In the genomic region with DNA sequence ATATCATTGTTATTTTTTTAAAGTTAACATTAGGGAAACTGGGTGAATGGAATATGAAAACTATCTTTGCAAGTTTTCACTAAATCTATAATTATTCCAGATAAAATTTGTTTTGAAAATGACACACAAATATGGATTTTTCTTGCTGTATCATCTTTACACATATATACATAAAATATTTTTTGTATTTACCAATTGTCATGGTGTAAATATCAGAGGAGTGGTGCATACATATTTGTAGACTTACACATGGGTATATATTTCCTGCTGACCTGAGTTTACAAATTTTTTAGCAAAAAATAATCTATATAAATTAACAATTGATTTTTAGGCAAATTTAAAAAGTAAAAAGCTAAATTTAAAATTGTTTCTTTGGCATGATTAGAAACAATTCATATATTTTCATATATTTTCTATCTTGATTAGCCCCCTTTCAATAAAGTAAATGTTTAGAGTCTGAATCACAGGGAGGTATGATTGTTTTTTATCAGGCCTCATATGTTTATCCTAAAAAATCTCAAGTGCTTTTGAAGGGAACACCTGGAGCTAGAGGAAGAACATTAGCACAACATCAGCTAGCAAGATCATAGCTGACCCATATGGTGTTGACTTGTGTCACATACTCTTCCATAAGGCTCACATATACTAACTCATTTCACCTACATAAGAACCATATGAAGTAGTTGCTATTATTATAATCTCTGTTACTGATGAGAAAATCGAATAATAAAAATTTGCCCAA, we compare ENCODE assay signal across 18 cellular contexts.
"Had no signal": no experiment of that assay in that cellular context is flagged by ENCODE, and none has a peak within 500 bp of the region (broad histone marks: within the 10 kb centered on the region; RNA-seq: fewer than 3 reads in every experiment).

No MANE protein-coding gene starts in this region.

- H3K4me1 Mint-ChIP-seq: central memory CD8-positive, alpha-beta T cell had no signal

- H3K27me3 Mint-ChIP-seq: central memory CD8-positive, alpha-beta T cell; dendritic cell treated with granulocyte-macrophage colony-stimulating factor and Interleukin-4, amounts not matched to agents 40 ng/mL and 50 ng/mL, for 4 days; naive B cell had no signal

- DNase-seq: activated CD4-positive, alpha-beta T cell treated with anti-CD3 and anti-CD28 coated beads, Interleukin-2, amount 50 U/mL, for 48 hours; activated CD4-positive, CD25-positive, alpha-beta regulatory T cell treated with anti-CD3 and anti-CD28 coated beads, Interleukin-2, amount 50 U/mL, for 72 hours; activated effector memory CD4-positive, alpha-beta T cell treated with anti-CD3 and anti-CD28 coated beads, Interleukin-2, amount 50 U/mL, for 16 hours; activated T-cell treated with anti-CD3 and anti-CD28 coated beads, Interleukin-2, amount 50 U/mL, for 4 hours; amniotic stem cell; body of pancreas; hippocampal formation; immature natural killer cell; left cardiac atrium; naive B cell; thyroid gland had no signal

- H3K4me3 ChIP-seq: body of pancreas, lung, skin epidermis, thyroid gland, vagina had no signal

- H3K27ac ChIP-seq: body of pancreas, neutrophil, skin epidermis, thyroid gland, vagina had no signal

- H3K4me3 Mint-ChIP-seq: activated T-cell treated with anti-CD3 and anti-CD28 coated beads, Interleukin-2, amount 50 U/mL, for 4 hours; central memory CD8-positive, alpha-beta T cell; dendritic cell treated with granulocyte-macrophage colony-stimulating factor and Interleukin-4, amounts not matched to agents 40 ng/mL and 50 ng/mL, for 4 days; immature natural killer cell; naive B cell had no signal

- H3K9me3 Mint-ChIP-seq: activated naive CD4-positive, alpha-beta T cell treated with anti-CD3 and anti-CD28 coated beads, Interleukin-2, amount 50 U/mL, for 72 hours; activated T-cell treated with anti-CD3 and anti-CD28 coated beads, Interleukin-2, amount 50 U/mL, for 4 hours; central memory CD8-positive, alpha-beta T cell; dendritic cell treated with granulocyte-macrophage colony-stimulating factor and Interleukin-4, amounts not matched to agents 40 ng/mL and 50 ng/mL, for 4 days; immature natural killer cell had no signal

- H3K36me3 ChIP-seq: neutrophil, thyroid gland, vagina had no signal

- H3K4me1 ChIP-seq: body of pancreas, vagina had no signal

- H3K27me3 ChIP-seq: body of pancreas, neutrophil, thyroid gland, vagina had no signal

- H3K27ac Mint-ChIP-seq: dendritic cell treated with granulocyte-macrophage colony-stimulating factor and Interleukin-4, amounts not matched to agents 40 ng/mL and 50 ng/mL, for 4 days had no signal

- H3K36me3 Mint-ChIP-seq: activated naive CD4-positive, alpha-beta T cell treated with anti-CD3 and anti-CD28 coated beads, Interleukin-2, amount 50 U/mL, for 72 hours; immature natural killer cell; naive B cell had no signal

- ATAC-seq: activated naive CD4-positive, alpha-beta T cell treated with anti-CD3 and anti-CD28 coated beads, Interleukin-2, amount 50 U/mL, for 72 hours; activated T-cell treated with anti-CD3 and anti-CD28 coated beads, Interleukin-2, amount 50 U/mL, for 4 hours; body of pancreas; left cardiac atrium had no signal
